Comparison of ENCODE assay signal across 8 cellular contexts in genomic region chr6:136921936-136922679, GRCh38. TPM values are rescaled to one million over a fixed set of nuclear protein-coding genes. Genes with fewer than 3 reads are reported as not detected.
DNase-seq lines count a peak whose midpoint lies in the region; ATAC-seq and TF ChIP-seq lines count a peak whose summit lies in the region.

TSS of gene SLC35D3 (plus strand) at chr6:136922301. CDS start at chr6:136922429, 128 bp downstream.

- no peaks in the 10 kb centered on the region for H3K9me3 ChIP-seq in Peyer's patch
- no peaks in the 10 kb centered on the region for H3K9me3 ChIP-seq in left lung
- H3K9me3 ChIP-seq in subcutaneous abdominal adipose tissue (ENCODE audit: control insufficient read depth in 5 of 5, low read length in 5 of 5) = no peaks in the 10 kb centered on the region

- intact Hi-C loops in Right ventricle myocardium inferior (cut with DNase I) = no loop called here
- intact Hi-C loops in cardiac septum (cut with DNase I) = no loop called here
- intact Hi-C loops in left lung (cut with DNase I) = no loop called here

- TF ChIP-seq CTCF in Peyer's patch (IDR thresholded peaks at IDR 0.05) (no peak), left lung (IDR thresholded peaks at IDR 0.05) (no peak)

- H3K27ac ChIP-seq in Peyer's patch = no peak within 1 kb of the TSS
- peak within 1 kb of the TSS; percentile 13 for H3K27ac ChIP-seq in caudate nucleus (ENCODE audit: low read depth, low read length)
- no peak within 1 kb of the TSS for H3K27ac ChIP-seq in left lung
- H3K27ac ChIP-seq in subcutaneous abdominal adipose tissue (ENCODE audit: low read depth, low read length) = no peak within 1 kb of the TSS

- no peak within 1 kb of the TSS for H3K9ac ChIP-seq in subcutaneous abdominal adipose tissue (ENCODE audit: low read length in 5 of 5)

- DNase-seq in Right ventricle myocardium inferior (ENCODE audit: missing footprints) = no peak
- DNase-seq in cardiac septum (ENCODE audit: low spot score) = no peak
- peak in 1 of 3 donors; percentile 51 for DNase-seq in Peyer's patch
- peak in 4 of 61 donors; percentile 12 to 42 (median 34) for DNase-seq in caudate nucleus (lab: John Stamatoyannopoulos, UW)
- peak in 1 of 2 donors; percentile 78 for DNase-seq in left lung

- no peak for TF ChIP-seq POLR2A in Peyer's patch (IDR thresholded peaks at IDR 0.05)

- peaks cover 0 to 27% of the 10 kb centered on the region in 2 donors for H3K27me3 ChIP-seq in Peyer's patch
- peaks cover 57 to 89% of the 10 kb centered on the region in 2 donors for H3K27me3 ChIP-seq in left lung
- H3K27me3 ChIP-seq in subcutaneous abdominal adipose tissue (ENCODE audit: control insufficient read depth in 5 of 5, insufficient read depth in 4 of 5, low read length in 5 of 5) = peaks cover 24 to 49% (median 36%) of the 10 kb centered on the region in 5 donors

- H3K4me1 ChIP-seq in Peyer's patch (peaks cover 7 to 36% (median 24%) of the 10 kb centered on the region in 4 donors), left lung (peaks cover 20 to 38% of the 10 kb centered on the region in 2 donors), subcutaneous abdominal adipose tissue (ENCODE audit: control insufficient read depth in 5 of 5, insufficient read depth in 5 of 5, low read length in 5 of 5) (peaks cover 4 to 39% (median 35%) of the 10 kb centered on the region in 5 donors)

- ATAC-seq in Right ventricle myocardium inferior (peak; percentile 29), left lung (peak; percentile 42), GM19035 (IDR thresholded peaks at IDR 0.05; ENCODE audit: unreplicated experiment) (no peak), GM21529 (IDR thresholded peaks at IDR 0.05; ENCODE audit: unreplicated experiment) (no peak)

- no peaks in the 10 kb centered on the region for H3K36me3 ChIP-seq in Peyer's patch
- peaks cover 0 to under 1% of the 10 kb centered on the region in 2 donors for H3K36me3 ChIP-seq in left lung
- no peaks in the 10 kb centered on the region for H3K36me3 ChIP-seq in subcutaneous abdominal adipose tissue (ENCODE audit: control insufficient read depth in 5 of 5, insufficient read depth in 5 of 5, low read length in 5 of 5)

- peak within 1 kb of the TSS; percentile 29 to 60 (median 52) for H3K4me3 ChIP-seq in Peyer's patch
- peak within 1 kb of the TSS; percentile 18 to 43 for H3K4me3 ChIP-seq in left lung
- H3K4me3 ChIP-seq in subcutaneous abdominal adipose tissue (ENCODE audit: low read depth in 1 of 5, low read length in 5 of 5) = peak within 1 kb of the TSS in 4 of 5 donors; percentile 55 to 72 (median 62)

RNA-seq across cellular contexts. Expression of gene SLC35D3, which starts in this region (rescaled TPM):
- total RNA-seq in Right ventricle myocardium inferior (not detected), cardiac septum (not detected), Peyer's patch (under 1 TPM in 1 of 4 donors, not detected in 3; 0.47 TPM), left lung (under 1 TPM in 1 of 2 donors, not detected in 1; 0.09 TPM)

Comparison
In these comparisons a context has a peak if more than half of its experiments do, and no peak if none do; other contexts are left out.
1. Peak in ATAC-seq in Right ventricle myocardium inferior; RNA of the gene not detected or under 1 TPM.
2. Peak in ATAC-seq and H3K4me3 ChIP-seq in left lung; RNA of the gene not detected or under 1 TPM.